In genomic region chr14:94321421-94322271, GRCh38 we compare ENCODE assay signal across 1 cellular context.
TF ChIP-seq lines count a peak whose summit lies in the region.

No MANE protein-coding gene starts in this region.

TF ChIP-seq in IMR-90, 13 proteins besides CTCF, POLR2A, EP300 and RAD21 (continued from another document):
- no peak for TF ChIP-seq MAZ (IDR thresholded peaks at IDR 0.05; ENCODE audit: borderline replicate concordance, low read depth, low read length)
- no peak for TF ChIP-seq RCOR1 (IDR thresholded peaks at IDR 0.05; ENCODE audit: insufficient replicate concordance, low read length)
- no peak for TF ChIP-seq BHLHE40 (IDR thresholded peaks at IDR 0.05; ENCODE audit: low read depth, low read length)
- no peak for TF ChIP-seq RFX5 (IDR thresholded peaks at IDR 0.05; ENCODE audit: low read depth, low read length)
- no peak for TF ChIP-seq NFE2L2 (IDR thresholded peaks at IDR 0.05; ENCODE audit: low read depth, low read length)
- TF ChIP-seq CEBPB (IDR thresholded peaks at IDR 0.05; ENCODE audit: low read depth, low read length) = no peak
- no peak for TF ChIP-seq FOS (IDR thresholded peaks at IDR 0.05; ENCODE audit: low read depth, low read length)
- TF ChIP-seq ELK1 (IDR thresholded peaks at IDR 0.05; ENCODE audit: borderline replicate concordance, low read depth, low read length) = no peak
